Comparison of ENCODE assay signal across 8 cellular contexts in the genomic region with DNA sequence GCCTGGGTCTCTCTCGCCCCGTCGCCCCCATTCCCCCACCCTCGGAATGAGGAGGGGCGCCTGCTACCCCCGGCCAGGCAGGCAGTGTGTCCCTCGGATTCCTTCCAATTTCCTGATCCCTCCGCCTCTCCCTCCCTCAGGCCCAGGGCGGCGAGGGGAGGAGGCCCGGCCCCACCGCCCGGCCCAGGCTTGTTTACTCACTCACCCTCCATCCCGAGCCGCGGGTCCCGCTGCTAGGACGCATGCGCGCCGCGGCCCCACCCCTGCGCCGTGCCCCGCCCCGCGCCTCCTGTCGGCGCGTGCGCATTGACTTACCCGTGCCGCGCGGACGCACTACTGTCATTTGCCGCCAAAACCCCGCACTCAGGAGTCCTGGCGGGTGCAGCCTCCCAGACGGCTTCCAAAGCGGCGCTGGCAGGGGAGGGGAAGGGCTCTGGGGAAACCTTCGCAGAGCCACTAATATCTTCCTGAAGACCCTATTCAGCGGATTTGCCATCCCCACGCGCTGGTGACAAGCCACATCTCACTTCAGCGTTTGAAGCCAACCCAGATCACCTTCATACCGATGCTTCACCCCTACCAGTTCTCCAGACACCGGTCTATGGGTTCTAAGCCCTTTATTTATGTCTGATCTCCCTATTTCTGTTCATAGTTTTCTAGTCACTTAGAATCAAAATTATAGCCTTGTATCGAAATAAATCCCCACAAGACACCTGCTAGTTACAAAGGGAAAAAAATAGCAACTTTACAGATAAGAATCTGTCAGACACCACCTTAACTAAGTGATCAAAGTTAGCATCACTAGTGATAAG. TPM values are rescaled to one million over a fixed set of nuclear protein-coding genes. Genes with fewer than 3 reads are reported as not detected.
DNase-seq lines count a peak whose midpoint lies in the region; ATAC-seq and TF ChIP-seq lines count a peak whose summit lies in the region.

EZH1 (minus strand) TSS at position 235 of the 812 bp plus-strand sequence. CDS start 16,099 bp downstream, outside the sequence.

- H3K9me3 ChIP-seq in adipocyte (ENCODE audit: control insufficient read depth, low read length) = no peaks in the 10 kb centered on the region
- H3K9me3 ChIP-seq in cardiac muscle cell (ENCODE audit: low read depth) = no peaks in the 10 kb centered on the region
- H3K9me3 ChIP-seq in parathyroid adenoma (ENCODE audit: control insufficient read depth, low read length) = no peaks in the 10 kb centered on the region
- H3K9me3 ChIP-seq in tibial artery = no peaks in the 10 kb centered on the region

- H3K27me3 ChIP-seq in adipocyte (replicated peaks; ENCODE audit: control insufficient read depth, insufficient read depth, low read length) (no peaks in the 10 kb centered on the region), cardiac muscle cell (no peaks in the 10 kb centered on the region), parathyroid adenoma (ENCODE audit: control insufficient read depth, insufficient read depth, low read length) (no peaks in the 10 kb centered on the region), tibial artery (no peaks in the 10 kb centered on the region)

- peak; percentile 78 for ATAC-seq in HG02623 (IDR thresholded peaks at IDR 0.05; ENCODE audit: unreplicated experiment)

- H3K4me3 ChIP-seq in adipocyte (ENCODE audit: low read length) (peak within 1 kb of the TSS; percentile 83), cardiac muscle cell (peak within 1 kb of the TSS; percentile 76), parathyroid adenoma (ENCODE audit: low read depth, low read length) (peak within 1 kb of the TSS; percentile 90), tibial artery (peak within 1 kb of the TSS; percentile 69 to 75)

- no peaks in the 10 kb centered on the region for H3K36me3 ChIP-seq in adipocyte (ENCODE audit: control insufficient read depth, insufficient read depth, low read length, severe bottlenecking)
- no peaks in the 10 kb centered on the region for H3K36me3 ChIP-seq in cardiac muscle cell
- H3K36me3 ChIP-seq in parathyroid adenoma (ENCODE audit: control insufficient read depth, insufficient read depth, low read length) = no peaks in the 10 kb centered on the region
- H3K36me3 ChIP-seq in tibial artery = no peaks in the 10 kb centered on the region

- intact Hi-C loops in tibial artery (cut with DNase I; ENCODE audit: low total_unique reads) = no loop called here

- H3K9ac ChIP-seq in adipocyte (ENCODE audit: low read length) (peak within 1 kb of the TSS; percentile 87), parathyroid adenoma (peak within 1 kb of the TSS; percentile 57)

- peaks cover 27% of the 10 kb centered on the region for H3K79me2 ChIP-seq in parathyroid adenoma

- DNase-seq in GM10266 (ENCODE audit: extremely low spot score) = peak; percentile 99
- peak; percentile 63 for DNase-seq in NCI-H1417 treated with DMSO at 0.1 percent for 48 hours (lab: John Stamatoyannopoulos, UW)
- DNase-seq in T follicular helper cell (ENCODE audit: low read depth) = peak; percentile 87
- DNase-seq in adipocyte (ENCODE audit: low read depth) = peak; percentile 98
- DNase-seq in cardiac muscle cell (ENCODE audit: low read depth in 1 of 2, low spot score in 1 of 2) = peak; percentile 94 to 95
- DNase-seq in tibial artery = peak; percentile 86 to 93

- peaks cover 40% of the 10 kb centered on the region for H3K4me1 ChIP-seq in adipocyte (ENCODE audit: control insufficient read depth, insufficient read depth, low read length)
- peaks cover 10% of the 10 kb centered on the region for H3K4me1 ChIP-seq in cardiac muscle cell (ENCODE audit: low read depth)
- H3K4me1 ChIP-seq in parathyroid adenoma = peaks cover 8% of the 10 kb centered on the region
- peaks cover 0 to 17% (median 9%) of the 10 kb centered on the region in 4 donors for H3K4me1 ChIP-seq in tibial artery

- TF ChIP-seq CTCF in GM10266 (IDR thresholded peaks at IDR 0.05; ENCODE audit: control insufficient read depth, insufficient read depth, low read depth, missing control alignments) (no peak), cardiac muscle cell (IDR thresholded peaks at IDR 0.05; ENCODE audit: low read depth, low read length) (no peak), parathyroid adenoma (IDR thresholded peaks at IDR 0.05) (no peak), tibial artery (IDR thresholded peaks at IDR 0.05) (peak; percentile 4 to 40)

- peak within 1 kb of the TSS; percentile 86 for H3K4me2 ChIP-seq in parathyroid adenoma (ENCODE audit: low read length)

- H3K27ac ChIP-seq in cardiac muscle cell (peak within 1 kb of the TSS; percentile 96), parathyroid adenoma (peak within 1 kb of the TSS; percentile 86), tibial artery (peak within 1 kb of the TSS; percentile 92)

- H2AFZ ChIP-seq in parathyroid adenoma = peak within 1 kb of the TSS; percentile 90

RNA-seq across cellular contexts. Expression of gene EZH1, which starts in this region (rescaled TPM):
- 19.2 and 33.8 TPM in 2 replicates for total RNA-seq in cardiac muscle cell
- 22.7 and 34.9 TPM in 2 replicates for polyA plus RNA-seq in cardiac muscle cell

Comparison
In these comparisons a context has a peak if more than half of its experiments do, and no peak if none do; other contexts are left out.
1. Peak in every context shown above with its lines: DNase-seq, ATAC-seq, H3K4me3 ChIP-seq and H3K27ac ChIP-seq.
2. CTCF ChIP-seq: peak in tibial artery (2 of 2); none in GM10266 (single experiment), cardiac muscle cell (single experiment) and parathyroid adenoma (single experiment).